Comparison of ENCODE assay signal across 16 cellular contexts in the genomic region with DNA sequence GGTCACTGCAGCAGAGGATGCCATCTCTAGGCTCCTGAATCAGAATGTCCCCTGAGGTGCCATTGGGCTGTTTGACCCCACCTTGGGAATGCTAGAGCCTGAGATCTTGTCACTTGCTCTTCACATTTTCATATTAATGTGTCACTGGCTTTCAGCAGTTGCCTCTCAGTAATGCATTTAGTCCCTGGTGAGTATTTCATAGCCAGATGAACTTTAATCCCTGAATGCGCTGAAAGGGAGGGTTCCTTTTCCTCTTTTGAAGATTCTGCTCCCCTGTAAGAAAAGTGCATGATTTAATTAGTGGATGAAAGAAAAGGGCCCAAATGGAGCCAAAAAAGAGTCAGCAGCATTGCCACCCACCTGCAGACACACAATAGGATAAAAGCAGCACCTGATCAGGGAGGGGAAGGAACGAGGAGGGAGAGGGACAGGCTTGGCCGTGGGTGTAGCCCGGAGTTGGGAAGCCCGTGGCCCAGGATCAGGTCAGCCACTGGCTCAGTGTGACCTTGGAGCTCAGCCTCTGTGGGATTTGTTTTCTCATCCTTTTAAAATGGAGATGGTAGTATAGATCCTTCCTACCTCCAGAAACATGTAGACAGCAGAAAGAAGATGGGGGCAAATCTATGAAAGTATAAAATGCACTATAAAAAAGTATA. TPM values are rescaled to one million over a fixed set of nuclear protein-coding genes. Genes with fewer than 3 reads are reported as not detected.
DNase-seq lines count a peak whose midpoint lies in the region; ATAC-seq and TF ChIP-seq lines count a peak whose summit lies in the region.
"Had no signal": no experiment of that assay in that cellular context is flagged by ENCODE, and none has a peak within 500 bp of the region (broad histone marks: within the 10 kb centered on the region; RNA-seq: fewer than 3 reads in every experiment).

No MANE protein-coding gene starts in this region.

- no peak overlapping the region for H3K4me3 ChIP-seq in mesenchymal stem cell (ENCODE audit: insufficient read depth in 1 of 2, low read depth in 1 of 2, low read length in 2 of 2)
- no peak overlapping the region for H3K4me3 ChIP-seq in gastroesophageal sphincter

- H3K14ac ChIP-seq in mesenchymal stem cell (ENCODE audit: low read length in 2 of 2) = no peak overlapping the region

- H3K27me3 ChIP-seq in mesenchymal stem cell (ENCODE audit: control insufficient read depth in 1 of 2, insufficient read depth in 1 of 2, low read length in 2 of 2) = no peaks in the 10 kb centered on the region
- no peaks in the 10 kb centered on the region for H3K27me3 ChIP-seq in gastroesophageal sphincter

- peaks cover 25% of the 10 kb centered on the region for H3K79me1 ChIP-seq in mesenchymal stem cell (replicated peaks; ENCODE audit: low read length, poor library complexity, severe bottlenecking)

- no peak overlapping the region for H4K91ac ChIP-seq in mesenchymal stem cell (ENCODE audit: low read length)

- no peaks in the 10 kb centered on the region for H3K36me3 ChIP-seq in mesenchymal stem cell (ENCODE audit: control insufficient read depth in 1 of 2, insufficient read depth in 2 of 2, low read depth in 1 of 2, low read length in 2 of 2)
- no peaks in the 10 kb centered on the region for H3K36me3 ChIP-seq in gastroesophageal sphincter

- no peak overlapping the region for H3K4me3 Mint-ChIP-seq in brain
- H3K4me3 Mint-ChIP-seq: CD4-positive, alpha-beta memory T cell had no signal

- H3K4me1 Mint-ChIP-seq in brain = peaks cover 33% of the 10 kb centered on the region
- H3K4me1 Mint-ChIP-seq: CD4-positive, alpha-beta memory T cell had no signal

- ATAC-seq in left ventricle myocardium superior (peak; percentile 72), Right ventricle myocardium inferior (no peak), gastroesophageal sphincter (no peak), GM21737 (IDR thresholded peaks at IDR 0.05; ENCODE audit: unreplicated experiment) (no peak)

- no peak overlapping the region for H3K23ac ChIP-seq in mesenchymal stem cell (ENCODE audit: low read length in 2 of 2)

- no peak for TF ChIP-seq POLR2A in gastroesophageal sphincter (IDR thresholded peaks at IDR 0.05)

- TF ChIP-seq EP300 in gastroesophageal sphincter (IDR thresholded peaks at IDR 0.05) = no peak

- 77% methylated on average over 5 of the region's 5 CpGs for whole genome bisulfite sequencing in mesenchymal stem cell
- WGBS in gastroesophageal sphincter (ENCODE audit: low coverage in 1 of 2), 2 donors = 57 to 67% methylated on average over 2 to 5 of the region's 5 CpGs

- peaks cover 3% of the 10 kb centered on the region for H3K27me3 Mint-ChIP-seq in brain

- no peaks in the 10 kb centered on the region for H3K9me3 Mint-ChIP-seq in brain

- intact Hi-C loops in left ventricle myocardium superior (cut with micrococcal nuclease) (no loop called here), Right ventricle myocardium inferior (cut with DNase I) (no loop called here)

- H4K8ac ChIP-seq in mesenchymal stem cell (ENCODE audit: low read length) = peak overlapping the region; percentile 62

- no peak overlapping the region for H3K27ac ChIP-seq in mesenchymal stem cell (ENCODE audit: low read length, poor library complexity, severe bottlenecking)
- H3K27ac ChIP-seq in gastroesophageal sphincter = no peak overlapping the region

- DNase-seq in left ventricle myocardium superior = no peak
- no peak for DNase-seq in Right ventricle myocardium inferior (ENCODE audit: missing footprints)
- no peak for DNase-seq in mesenchymal stem cell
- DNase-seq in activated CD4-positive, alpha-beta T cell treated with anti-CD3 and anti-CD28 coated beads, Interleukin-2, amount 50 U/mL, for 4 hours = no peak
- no peak for DNase-seq in effector CD4-positive, alpha-beta T cell
- DNase-seq: Calu3; CD4-positive, alpha-beta memory T cell; DMS79; MM.1S; NCI-H1092 treated with DMSO at 0.1 percent for 48 hours; NCI-H226; NCI-H524 treated with DMSO at 0.1 percent for 48 hours; SIG-M5 had no signal

- H3K9ac ChIP-seq in mesenchymal stem cell (ENCODE audit: low read length) = no peak overlapping the region

- no peak overlapping the region for H2BK120ac ChIP-seq in mesenchymal stem cell (ENCODE audit: low read depth, low read length)

- TF ChIP-seq CTCF in brain (conservative IDR thresholded peaks at IDR 0.05) (no peak), gastroesophageal sphincter (IDR thresholded peaks at IDR 0.05) (no peak)

- no peak overlapping the region for H3K4ac ChIP-seq in mesenchymal stem cell (ENCODE audit: low read depth in 1 of 2, low read length in 2 of 2)

- H3K36me3 Mint-ChIP-seq in brain = no peaks in the 10 kb centered on the region
- H3K36me3 Mint-ChIP-seq: CD4-positive, alpha-beta memory T cell had no signal

- no peak overlapping the region for H2BK5ac ChIP-seq in mesenchymal stem cell (ENCODE audit: low read depth, low read length, poor library complexity, severe bottlenecking)

- H2AK5ac ChIP-seq in mesenchymal stem cell (ENCODE audit: low read length, severe bottlenecking) = peak overlapping the region; percentile 61

- H3K4me2 ChIP-seq in mesenchymal stem cell (ENCODE audit: low read length, poor library complexity, severe bottlenecking) = no peak overlapping the region

- H2BK12ac ChIP-seq in mesenchymal stem cell (ENCODE audit: low read length in 2 of 2) = no peak overlapping the region

- no peak overlapping the region for H3K18ac ChIP-seq in mesenchymal stem cell (ENCODE audit: low read depth in 1 of 2, low read length in 2 of 2)

- peak overlapping the region in 3 of 5 experiments; percentile 13 to 79 (median 69) for H3K27ac Mint-ChIP-seq in brain
- H3K27ac Mint-ChIP-seq: CD4-positive, alpha-beta memory T cell had no signal

- no peak overlapping the region for H2BK15ac ChIP-seq in mesenchymal stem cell (ENCODE audit: low read depth, poor library complexity, severe bottlenecking)

- no peak overlapping the region for H2AFZ ChIP-seq in mesenchymal stem cell (ENCODE audit: low read depth, low read length)

- H3K4me1 ChIP-seq in mesenchymal stem cell (ENCODE audit: control insufficient read depth, insufficient read depth, low read depth, low read length) = no peaks in the 10 kb centered on the region
- H3K4me1 ChIP-seq in gastroesophageal sphincter = peaks cover 0 to under 1% (median 0%) of the 10 kb centered on the region in 3 donors

- H3K9me3 ChIP-seq in mesenchymal stem cell (ENCODE audit: control insufficient read depth, low read length) (peaks cover 10% of the 10 kb centered on the region), gastroesophageal sphincter (no peaks in the 10 kb centered on the region)

RNA-seq across cellular contexts. Expression of gene ROR1, which starts 31.1 kb away (rescaled TPM):
- total RNA-seq in left ventricle myocardium superior (9.0 TPM), Right ventricle myocardium inferior (8.4 TPM), gastroesophageal sphincter (10 to 100 TPM in 2 of 4 donors, 1 to 10 TPM in 2; 5.0 to 38.0 (median 8.3) TPM)
- 0.80 TPM for polyA plus RNA-seq in brain (ENCODE audit: insufficient read depth, low read depth, low replicate concordance)
- 17.0 TPM for polyA plus RNA-seq in mesenchymal stem cell (2013, experiment 1 of 2)
- polyA plus RNA-seq in mesenchymal stem cell (2013, experiment 2 of 2) = 16.8 TPM
- total RNA-seq: CD4-positive, alpha-beta memory T cell had no signal
- polyA plus RNA-seq: CD4-positive, alpha-beta memory T cell had no signal
